Comparison of ENCODE assay signal across 23 cellular contexts in the genomic region with DNA sequence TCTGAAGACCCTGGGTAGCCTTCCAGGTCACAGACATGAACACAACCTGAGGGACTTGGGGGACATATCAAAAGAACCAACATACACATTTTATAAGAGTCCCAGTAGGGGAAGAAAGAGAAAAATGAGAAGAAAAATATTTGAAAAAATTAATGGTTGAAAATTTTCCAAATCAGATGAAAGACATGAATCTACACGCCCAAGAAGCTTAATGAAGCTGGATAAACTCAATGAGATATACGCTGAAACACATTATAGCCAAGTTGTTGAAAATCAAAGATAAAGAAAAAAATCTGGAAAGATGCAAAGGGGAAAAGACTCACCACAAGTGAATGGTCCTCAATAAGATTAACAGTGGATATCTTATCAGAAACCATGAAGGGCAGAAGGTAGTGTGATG.
"Had no signal": no experiment of that assay in that cellular context is flagged by ENCODE, and none has a peak within 500 bp of the region (broad histone marks: within the 10 kb centered on the region; RNA-seq: fewer than 3 reads in every experiment).

No MANE protein-coding gene starts in this region.

- H3K36me3 ChIP-seq: thyroid gland, transverse colon, upper lobe of left lung, upper lobe of right lung, uterus, vagina had no signal

- H3K9me3 ChIP-seq: suprapubic skin, testis, thoracic aorta, thyroid gland, upper lobe of left lung, upper lobe of right lung had no signal

- H3K4me3 ChIP-seq: stomach, suprapubic skin, testis, thoracic aorta, thyroid gland, tibial artery, tibial nerve, transverse colon, upper lobe of left lung, upper lobe of right lung, uterus, vagina had no signal

- DNase-seq: stimulated activated CD4-positive, alpha-beta T cell treated with anti-CD3 and anti-CD28 coated beads, Interleukin-2, amount 100 ng/mL, for 48 hours; stimulated activated CD4-positive, alpha-beta T cell treated with anti-CD3 and anti-CD28 coated beads, Interleukin-4, amount 100 ng/mL, for 1 hour; stimulated activated CD4-positive, alpha-beta T cell treated with anti-CD3 and anti-CD28 coated beads, Interleukin-4, amount 100 ng/mL, for 24 hours; stimulated activated CD4-positive, alpha-beta T cell treated with anti-CD3 and anti-CD28 coated beads, Interleukin-4, amount 100 ng/mL, for 4 hours; stimulated activated CD8-positive, alpha-beta memory T cell treated with anti-CD3 and anti-CD28 coated beads, Interleukin-4, amount 100 ng/mL, for 48 hours; stimulated activated naive B cell treated with anti-CD40 and anti-IgM and Interleukin-4, amounts not matched to agents 10 μg/mL and 1 μg/mL and 100 μg/mL, for 72 hours; stimulated activated naive CD4-positive, alpha-beta T cell; stimulated activated naive CD8-positive, alpha-beta T cell treated with anti-CD3 and anti-CD28 coated beads, Interleukin-15, amount 100 ng/mL, for 72 hours; stimulated activated naive CD8-positive, alpha-beta T cell treated with anti-CD3 and anti-CD28 coated beads, Interleukin-15, Interleukin-2, amounts not matched to agents 100 U/mL and 50 U/mL, for 24 hours; stomach; substantia nigra; testis; thyroid gland; tibial artery; transverse colon; trophoblast cell; upper lobe of left lung; upper lobe of right lung; uterus had no signal

- H3K27ac ChIP-seq: stomach, suprapubic skin, testis, thoracic aorta, thyroid gland, tibial artery, tibial nerve, transverse colon, upper lobe of left lung, upper lobe of right lung, uterus, vagina had no signal

- H3K4me1 ChIP-seq: tibial artery, transverse colon, uterus had no signal
